8 cellular contexts compared by ENCODE assay signal in genomic region chr4:98260047-98260578, GRCh38. TPM values are rescaled to one million over a fixed set of nuclear protein-coding genes. Genes with fewer than 3 reads are reported as not detected.
DNase-seq lines count a peak whose midpoint lies in the region; ATAC-seq and TF ChIP-seq lines count a peak whose summit lies in the region.

No MANE protein-coding gene starts in this region.

- 10% methylated on average over 7 of the region's 24 CpGs for WGBS in mammary epithelial cell (ENCODE audit: low coverage, missing lambda C conversion rate)

- in situ Hi-C loops in mammary epithelial cell (cut with MboI; ENCODE audit: low sequenced_read_pairs in 2 of 2), result loop anchor here in 1 of 2 donors (25.0 kb wide), 1 partner anchor 98 kb away; no protein-coding TSS in a partner anchor

- DNase-seq in mammary epithelial cell, result no peak
- DNase-seq in iris pigment epithelial cell (ENCODE audit: low read depth), result peak; percentile 32
- DNase-seq in smooth muscle cell of the brain vasculature (ENCODE audit: low read depth, low spot score), result peak; percentile 1
- DNase-seq in GM20000 (ENCODE audit: low spot score), result no peak

- no peaks in the 10 kb centered on the region for H3K27me3 ChIP-seq in mammary epithelial cell (ENCODE audit: insufficient read depth, low read length)

- H3K4me2 ChIP-seq in mammary epithelial cell (ENCODE audit: insufficient read depth, low read depth, low read length), result peak overlapping the region; percentile 98

- H3K9me3 ChIP-seq in mammary epithelial cell (replicated peaks; ENCODE audit: insufficient read depth, low read length), result no peaks in the 10 kb centered on the region

- dilution Hi-C loops in mammary epithelial cell (cut with HindIII; ENCODE audit: low sequenced_read_pairs), result no loop called here

- peak overlapping the region; percentile 67 to 78 (median 72) for H3K4me3 ChIP-seq in mammary epithelial cell (replicated peaks in 1 of 3; ENCODE audit: insufficient read depth in 1 of 3, low read depth in 2 of 3, low read length in 3 of 3)

- peak overlapping the region; percentile 74 for H3K9ac ChIP-seq in mammary epithelial cell (ENCODE audit: insufficient read depth, low read length)

- H3K27ac ChIP-seq in C4-2B, result peak overlapping the region; percentile 95
- peak overlapping the region; percentile 84 for H3K27ac ChIP-seq in mammary epithelial cell (ENCODE audit: insufficient read depth, low read depth, low read length)

- peak overlapping the region; percentile 90 for H2AFZ ChIP-seq in mammary epithelial cell (ENCODE audit: low read depth, low read length)

- H3K79me2 ChIP-seq in mammary epithelial cell (ENCODE audit: insufficient read depth, low read length), result peaks cover 51% of the 10 kb centered on the region

- TF ChIP-seq CTCF in C4-2B (conservative IDR thresholded peaks at IDR 0.05), result no peak
- TF ChIP-seq CTCF in mammary epithelial cell (conservative IDR thresholded peaks at IDR 0.05 in 1 of 2, IDR thresholded peaks at IDR 0.05 in 1 of 2; ENCODE audit: extremely low read depth in 1 of 2, insufficient read depth in 1 of 2, low read depth in 1 of 2, low read length in 2 of 2), result no peak
- no peak for TF ChIP-seq CTCF in GM20000 (IDR thresholded peaks at IDR 0.05; ENCODE audit: extremely low read depth, missing control alignments)

- ATAC-seq in GM19351 (IDR thresholded peaks at IDR 0.05; ENCODE audit: unreplicated experiment) (peak; percentile 17), HG03432 (IDR thresholded peaks at IDR 0.05; ENCODE audit: unreplicated experiment) (peak; percentile 18)

- TF ChIP-seq POLR2A in Raji (IDR thresholded peaks at IDR 0.05; ENCODE audit: insufficient read depth, low read depth, low read length), result peak; percentile 39; the same call in 1 of the 2 replicates

- BruUV-seq in mammary epithelial cell (replicated peaks; lab: Mats Ljungman, UMichigan), result no TSS peak

- intact Hi-C loops in mammary epithelial cell (cut with micrococcal nuclease), result loop anchor here (2.0 to 10.0 kb wide), 6 partner anchors 93 to 397 kb away; partner anchors contain the start of genes STPG2 and TSPAN5

- CTCF ChIA-PET in mammary epithelial cell (lab: Charles Lee; ENCODE audit: low non-redundant PET), result no interaction called here

- H3K36me3 ChIP-seq in mammary epithelial cell (ENCODE audit: insufficient read depth, low read length), result no peaks in the 10 kb centered on the region

- H4K20me1 ChIP-seq in mammary epithelial cell (ENCODE audit: insufficient read depth, low read length), result no peaks in the 10 kb centered on the region

- H3K4me1 ChIP-seq in mammary epithelial cell (ENCODE audit: insufficient read depth, low read length), result peaks cover 13% of the 10 kb centered on the region

RNA-seq across cellular contexts. Expression of gene RAP1GDS1, which starts 1.1 kb away (rescaled TPM):
- total RNA-seq in mammary epithelial cell, result 10 to 100 TPM; 86.9 to 91.9 TPM
- 54.8 TPM for polyA plus RNA-seq in mammary epithelial cell
- 68.0 TPM for polyA minus RNA-seq in mammary epithelial cell

Comparison
In these comparisons a context has a peak if more than half of its experiments do, and no peak if none do; other contexts are left out.
1. DNase-seq: peak in iris pigment epithelial cell (single experiment) and smooth muscle cell of the brain vasculature (single experiment); none in mammary epithelial cell (single experiment) and GM20000 (single experiment).